In genomic region chr11:57425565-57426438, GRCh38 we compare ENCODE assay signal across 1 cellular context.
A peak's percentile ranks its signal among the peaks of the same experiment; 100 is the strongest.
TF ChIP-seq lines count a peak whose summit lies in the region.

No MANE protein-coding gene starts in this region.

TF ChIP-seq in K562, 482 proteins besides CTCF, POLR2A, EP300 and RAD21 (continued from another document):
- TF ChIP-seq TSHZ1 (CRISPR knock-in tag; IDR thresholded peaks at IDR 0.05) (0 out of 2 replicates have a peak, but pooled peaks have one; percentile 6), ZBTB40 (IDR thresholded peaks at IDR 0.05) (no peak), ZBTB40 (CRISPR knock-in tag; IDR thresholded peaks at IDR 0.05) (no peak), RERE (CRISPR knock-in tag; IDR thresholded peaks at IDR 0.05; ENCODE audit: borderline replicate concordance) (0 out of 2 replicates have a peak, but pooled peaks have one; percentile 32), NRF1 (conservative IDR thresholded peaks at IDR 0.05 in 1 of 2, IDR thresholded peaks at IDR 0.05 in 1 of 2) (no peak), ZNF507 (tag; conservative IDR thresholded peaks at IDR 0.05) (no peak), BRF2 (IDR thresholded peaks at IDR 0.05; ENCODE audit: borderline replicate concordance, insufficient read depth, insufficient read length) (no peak), RBFOX2 (IDR thresholded peaks at IDR 0.05; ENCODE audit: low read depth, low read length) (peak; percentile 58), TAF15 (IDR thresholded peaks at IDR 0.05; ENCODE audit: low read depth, low read length) (no peak), GABPB1 (CRISPR knock-in tag; IDR thresholded peaks at IDR 0.05) (no peak), EHMT2 (IDR thresholded peaks at IDR 0.05) (no peak), ZNF830 (CRISPR knock-in tag; IDR thresholded peaks at IDR 0.05) (no peak), ELF1 (tag; IDR thresholded peaks at IDR 0.05) (no peak)
